8 cellular contexts compared by ENCODE assay signal in genomic region chr19:7515471-7516226, GRCh38. TPM values are rescaled to one million over a fixed set of nuclear protein-coding genes. Genes with fewer than 3 reads are reported as not detected.
DNase-seq lines count a peak whose midpoint lies in the region; ATAC-seq and TF ChIP-seq lines count a peak whose summit lies in the region.

TSS of gene ZNF358 (plus strand) at chr19:7516103. CDS start at chr19:7519243, 3,140 bp downstream.

- no peaks in the 10 kb centered on the region for H3K9me3 ChIP-seq in iPS DF 6.9 (ENCODE audit: control insufficient read depth, insufficient read depth, low read length)

- H3K4me1 ChIP-seq in iPS DF 6.9 (ENCODE audit: control insufficient read depth, insufficient read depth, low read length) = peaks cover 2% of the 10 kb centered on the region; the same call in 1 of the 2 replicates

- DNase-seq in COLO829 (ENCODE audit: low spot score) = peak; percentile 60
- peak; percentile 75 for DNase-seq in HK-2 (ENCODE audit: unreplicated experiment)
- DNase-seq in RWPE1 (ENCODE audit: low spot score) = peak; percentile 63
- DNase-seq in MCF 10A (ENCODE audit: unreplicated experiment) = peak; percentile 44
- no peak for DNase-seq in iPS DF 6.9 (ENCODE audit: low read depth, low spot score)
- DNase-seq in putamen (ENCODE audit: low spot score) = peak; percentile 80
- DNase-seq in NAMALWA (ENCODE audit: low spot score) = no peak

- POLR2A ChIA-PET in RWPE1 (lab: Yijun Ruan, JAX; ENCODE audit: low non-redundant PET) (no interaction called here), MCF 10A (lab: Yijun Ruan, JAX) (interaction anchor here (0.7 to 1.5 kb wide), 3 partner anchors 18 to 114 kb away, joined by 4 read pairs; partner anchors contain the start of genes PET100, PNPLA6 and XAB2)

- ATAC-seq in GM21367 (IDR thresholded peaks at IDR 0.05; ENCODE audit: unreplicated experiment) = no peak

- H3K27me3 Mint-ChIP-seq in MCF 10A (ENCODE audit: insufficient read depth, unreplicated experiment) = no peaks in the 10 kb centered on the region

- H3K27me3 ChIP-seq in iPS DF 6.9 (ENCODE audit: control insufficient read depth, insufficient read depth, low read length) = no peaks in the 10 kb centered on the region

- no peaks in the 10 kb centered on the region for H3K9me3 Mint-ChIP-seq in MCF 10A (ENCODE audit: unreplicated experiment)

- H3K36me3 Mint-ChIP-seq in MCF 10A (ENCODE audit: insufficient read depth, unreplicated experiment) = no peaks in the 10 kb centered on the region

- TF ChIP-seq CTCF in RWPE1 (conservative IDR thresholded peaks at IDR 0.05; ENCODE audit: low read depth) = no peak
- no peak for TF ChIP-seq CTCF in MCF 10A (IDR thresholded peaks at IDR 0.05; ENCODE audit: unreplicated experiment)

- peak within 1 kb of the TSS; percentile 91 for H3K4me3 ChIP-seq in iPS DF 6.9 (ENCODE audit: low read length)

- peaks cover 7% of the 10 kb centered on the region; the same call in 1 of the 2 replicates for H3K36me3 ChIP-seq in iPS DF 6.9 (ENCODE audit: control insufficient read depth, insufficient read depth, low read length)

- peak within 1 kb of the TSS; percentile 85 for H3K27ac Mint-ChIP-seq in MCF 10A (ENCODE audit: low read depth, unreplicated experiment)

- peak within 1 kb of the TSS; percentile 74 for H3K4me3 Mint-ChIP-seq in MCF 10A (ENCODE audit: unreplicated experiment)

- peaks cover 7% of the 10 kb centered on the region for H3K4me1 Mint-ChIP-seq in MCF 10A (ENCODE audit: insufficient read depth, unreplicated experiment)

- H3K27ac ChIP-seq in RWPE1 (peak within 1 kb of the TSS; percentile 78), iPS DF 6.9 (ENCODE audit: low read length) (no peak within 1 kb of the TSS)

- intact Hi-C loops in MCF 10A (cut with micrococcal nuclease) = no loop called here

- no TSS peak for BruUV-seq in MCF 10A (replicated peaks; lab: Mats Ljungman, UMichigan)

- WGBS in iPS DF 6.9 (ENCODE audit: insufficient coverage, insufficient read length) = no CpG with 5 or more reads among the region's 51 CpGs

- CTCF ChIA-PET in RWPE1 (lab: Yijun Ruan, JAX) = no interaction called here
- CTCF ChIA-PET in MCF 10A (lab: Yijun Ruan, JAX) = interaction anchor here (1.6 kb wide), 1 partner anchor 161 kb away, joined by 5 read pairs; no protein-coding TSS in a partner anchor

RNA-seq across cellular contexts. Expression of gene ZNF358, which starts in this region (rescaled TPM):
- total RNA-seq in MCF 10A (2022) = 16.9 and 17.7 TPM in 2 replicates

Comparison
In these comparisons a context has a peak if more than half of its experiments do, and no peak if none do; other contexts are left out.
1. DNase-seq: peak in COLO829 (single experiment), HK-2 (single experiment), RWPE1 (single experiment), MCF 10A (single experiment) and putamen (single experiment); none in iPS DF 6.9 (single experiment) and NAMALWA (single experiment).